Comparison of ENCODE assay signal across 8 cellular contexts in genomic region chr17:44503080-44503842, GRCh38. TPM values are rescaled to one million over a fixed set of nuclear protein-coding genes. Genes with fewer than 3 reads are reported as not detected.
A peak's percentile ranks its signal among the peaks of the same experiment; 100 is the strongest.
DNase-seq lines count a peak whose midpoint lies in the region; ATAC-seq and TF ChIP-seq lines count a peak whose summit lies in the region.

Gene GPATCH8, minus strand, starts transcription at chr17:44503406. Its CDS starts 36 bp downstream, at chr17:44503370.

- no peaks in the 10 kb centered on the region for H3K36me3 Mint-ChIP-seq in activated naive CD8-positive, alpha-beta T cell
- H3K36me3 Mint-ChIP-seq in glutamatergic neuron (ENCODE audit: unreplicated experiment) (no peaks in the 10 kb centered on the region), osteocyte (ENCODE audit: unreplicated experiment) (no peaks in the 10 kb centered on the region)

- H3K27ac Mint-ChIP-seq in activated naive CD8-positive, alpha-beta T cell = peak within 1 kb of the TSS; percentile 96
- peak within 1 kb of the TSS; percentile 99 for H3K27ac Mint-ChIP-seq in glutamatergic neuron (ENCODE audit: unreplicated experiment)
- peak within 1 kb of the TSS; percentile 98 for H3K27ac Mint-ChIP-seq in osteocyte (ENCODE audit: unreplicated experiment)

- peaks cover 40% of the 10 kb centered on the region for H3K4me1 Mint-ChIP-seq in activated naive CD8-positive, alpha-beta T cell (ENCODE audit: low read depth)
- H3K4me1 Mint-ChIP-seq in glutamatergic neuron (ENCODE audit: low read depth, unreplicated experiment) (peaks cover 5% of the 10 kb centered on the region), osteocyte (ENCODE audit: unreplicated experiment) (peaks cover 33% of the 10 kb centered on the region)

- H3K9me3 ChIP-seq in thoracic aorta = no peaks in the 10 kb centered on the region

- TF ChIP-seq CTCF in GM10266 (IDR thresholded peaks at IDR 0.05; ENCODE audit: control insufficient read depth, insufficient read depth, low read depth, missing control alignments) (no peak), glutamatergic neuron (IDR thresholded peaks at IDR 0.05; ENCODE audit: partially characterized antibody, unreplicated experiment) (no peak), osteocyte (IDR thresholded peaks at IDR 0.05) (no peak), thoracic aorta (IDR thresholded peaks at IDR 0.05) (no peak)

- peaks cover 1% of the 10 kb centered on the region for H3K27me3 Mint-ChIP-seq in activated naive CD8-positive, alpha-beta T cell
- H3K27me3 Mint-ChIP-seq in glutamatergic neuron (ENCODE audit: unreplicated experiment) (peaks cover 8% of the 10 kb centered on the region), osteocyte (ENCODE audit: unreplicated experiment) (no peaks in the 10 kb centered on the region)

- no peaks in the 10 kb centered on the region for H3K27me3 ChIP-seq in thoracic aorta (replicated peaks; ENCODE audit: insufficient read depth)

- no peaks in the 10 kb centered on the region for H3K9me3 Mint-ChIP-seq in activated naive CD8-positive, alpha-beta T cell (ENCODE audit: low read depth)
- H3K9me3 Mint-ChIP-seq in glutamatergic neuron (ENCODE audit: unreplicated experiment) = peaks cover 7% of the 10 kb centered on the region
- H3K9me3 Mint-ChIP-seq in osteocyte (ENCODE audit: unreplicated experiment) = no peaks in the 10 kb centered on the region

- no peaks in the 10 kb centered on the region for H3K36me3 ChIP-seq in thoracic aorta

- peak within 1 kb of the TSS; percentile 88 to 94 for H3K27ac ChIP-seq in thoracic aorta

- H3K4me3 ChIP-seq in thoracic aorta = peak within 1 kb of the TSS; percentile 91

- DNase-seq in GM10266 (ENCODE audit: extremely low spot score) (peak; percentile 98), NCI-H1105 treated with DMSO at 0.1 percent for 48 hours (lab: John Stamatoyannopoulos, UW) (peak; percentile 89), SKM-1 treated with dmso at 0.1 percent for 144 hours (lab: John Stamatoyannopoulos, UW; ENCODE audit: unreplicated experiment) (peak; percentile 94), glutamatergic neuron (peak; percentile 98), osteocyte (ENCODE audit: extremely low spot score, unreplicated experiment) (peak; percentile 97), thoracic aorta (ENCODE audit: low spot score) (peak; percentile 63)

- ATAC-seq in HG02642 (IDR thresholded peaks at IDR 0.05; ENCODE audit: poor library complexity, unreplicated experiment) (peak; percentile 93), thoracic aorta (ENCODE audit: insufficient number of reproducible peaks, low FRiP score, low read depth) (peak; percentile 93)

- H3K4me3 Mint-ChIP-seq in activated naive CD8-positive, alpha-beta T cell = peak within 1 kb of the TSS; percentile 96
- peak within 1 kb of the TSS; percentile 98 for H3K4me3 Mint-ChIP-seq in glutamatergic neuron (ENCODE audit: unreplicated experiment)
- H3K4me3 Mint-ChIP-seq in osteocyte (ENCODE audit: unreplicated experiment) = peak within 1 kb of the TSS; percentile 97

- peaks cover 33 to 45% of the 10 kb centered on the region in 2 donors for H3K4me1 ChIP-seq in thoracic aorta (ENCODE audit: control insufficient read depth in 1 of 2, low read depth in 2 of 2)

RNA-seq across cellular contexts. Expression of gene GPATCH8, which starts in this region (rescaled TPM):
- total RNA-seq in glutamatergic neuron (ENCODE audit: unreplicated experiment) = 62.6 TPM
- total RNA-seq in osteocyte = 52.6 and 57.1 TPM in 2 replicates
- 10 to 100 TPM; 39.3 to 56.1 TPM for total RNA-seq in thoracic aorta

Comparison
In these comparisons a context has a peak if more than half of its experiments do, and no peak if none do; other contexts are left out.
1. Peak in every context shown above with its lines: DNase-seq, ATAC-seq, H3K4me3 ChIP-seq and H3K27ac ChIP-seq.